In genomic region chr3:160870327-160870726, GRCh38 we compare ENCODE assay signal across 15 cellular contexts.
DNase-seq lines count a peak whose midpoint lies in the region; ATAC-seq and TF ChIP-seq lines count a peak whose summit lies in the region.
"Had no signal": no experiment of that assay in that cellular context is flagged by ENCODE, and none has a peak within 500 bp of the region (broad histone marks: within the 10 kb centered on the region; RNA-seq: fewer than 3 reads in every experiment).

No MANE protein-coding gene starts in this region.

- H3K36me3 Mint-ChIP-seq in nephron (ENCODE audit: low read depth) = no peaks in the 10 kb centered on the region
- H3K36me3 Mint-ChIP-seq in T-helper 2 cell treated with Interferon-gamma antibody and Interleukin-4, amounts not matched to agents 5 μg/mL and 100 μg/mL, for 36 hours (ENCODE audit: low read depth) = no peaks in the 10 kb centered on the region

- ATAC-seq in GM21576 (IDR thresholded peaks at IDR 0.05; ENCODE audit: unreplicated experiment) (no peak), sciatic nerve (no peak)

- intact Hi-C loops in sciatic nerve (cut with DNase I) = no loop called here

- TF ChIP-seq CTCF in brain microvascular endothelial cell (IDR thresholded peaks at IDR 0.05; ENCODE audit: low read depth, low read length, missing control alignments) (no peak), nephron (IDR thresholded peaks at IDR 0.05; ENCODE audit: unreplicated experiment in 3 of 3) (no peak)

- H3K4me3 Mint-ChIP-seq in nephron = peak overlapping the region in 1 of 3 experiments; percentile 40
- H3K4me3 Mint-ChIP-seq in T-helper 2 cell treated with Interferon-gamma antibody and Interleukin-4, amounts not matched to agents 5 μg/mL and 100 μg/mL, for 36 hours = no peak overlapping the region

- H3K27me3 ChIP-seq in H7 (ENCODE audit: control insufficient read depth, insufficient read depth, low read length) (no peaks in the 10 kb centered on the region), brain microvascular endothelial cell (replicated peaks) (no peaks in the 10 kb centered on the region)
- H3K27me3 ChIP-seq: ascending aorta, BE2C, dorsolateral prefrontal cortex had no signal

- in situ Hi-C loops in brain microvascular endothelial cell (cut with HindIII; ENCODE audit: low pct_ligation_motif_present, low sequenced_read_pairs) = no loop called here

- H3K9me3 Mint-ChIP-seq in nephron = no peaks in the 10 kb centered on the region
- H3K9me3 Mint-ChIP-seq in T-helper 2 cell treated with Interferon-gamma antibody and Interleukin-4, amounts not matched to agents 5 μg/mL and 100 μg/mL, for 36 hours = no peaks in the 10 kb centered on the region

- H3K4me3 ChIP-seq in H7 (ENCODE audit: insufficient read depth, low read depth, low read length) (no peak overlapping the region), brain microvascular endothelial cell (ENCODE audit: low read depth, low read length) (no peak overlapping the region)

- peak overlapping the region in 2 of 3 experiments; percentile 70 to 81 for H3K27ac Mint-ChIP-seq in nephron
- H3K27ac Mint-ChIP-seq in T-helper 2 cell treated with Interferon-gamma antibody and Interleukin-4, amounts not matched to agents 5 μg/mL and 100 μg/mL, for 36 hours = no peak overlapping the region

- H3K27me3 Mint-ChIP-seq in nephron (ENCODE audit: low read depth) = no peaks in the 10 kb centered on the region
- peaks cover 8% of the 10 kb centered on the region for H3K27me3 Mint-ChIP-seq in T-helper 2 cell treated with Interferon-gamma antibody and Interleukin-4, amounts not matched to agents 5 μg/mL and 100 μg/mL, for 36 hours (ENCODE audit: low read depth)

- no peaks in the 10 kb centered on the region for H3K36me3 ChIP-seq in H7 (replicated peaks; ENCODE audit: control insufficient read depth, insufficient read depth, low read length)
- no peaks in the 10 kb centered on the region for H3K36me3 ChIP-seq in brain microvascular endothelial cell (replicated peaks)
- H3K36me3 ChIP-seq: ascending aorta, BE2C had no signal

- DNase-seq in H7 = peak; percentile 4
- peak; percentile 32 for DNase-seq in NCI-H2107 (lab: John Stamatoyannopoulos, UW)
- peak; percentile 9 for DNase-seq in brain microvascular endothelial cell
- no peak for DNase-seq in activated CD4-positive, alpha-beta T cell treated with anti-CD3 and anti-CD28 coated beads, Interleukin-2, amount 50 U/mL, for 4 hours
- no peak for DNase-seq in T-helper 2 cell treated with Interferon-gamma antibody and Interleukin-4, amounts not matched to agents 5 μg/mL and 100 μg/mL, for 36 hours (ENCODE audit: low spot score)
- DNase-seq in sciatic nerve (ENCODE audit: low spot score) = no peak
- DNase-seq: dorsolateral prefrontal cortex; HCEC 1CT; retina; stimulated activated naive CD4-positive, alpha-beta T cell; T-helper 2 cell had no signal

- H3K4me1 Mint-ChIP-seq in nephron = peaks cover 52% of the 10 kb centered on the region
- no peaks in the 10 kb centered on the region for H3K4me1 Mint-ChIP-seq in T-helper 2 cell treated with Interferon-gamma antibody and Interleukin-4, amounts not matched to agents 5 μg/mL and 100 μg/mL, for 36 hours (ENCODE audit: low read depth)

- H3K27ac ChIP-seq in brain microvascular endothelial cell = no peak overlapping the region
- H3K27ac ChIP-seq: ascending aorta, dorsolateral prefrontal cortex had no signal

Comparison
In these comparisons a context has a peak if more than half of its experiments do, and no peak if none do; other contexts are left out.
1. DNase-seq: peak in H7 (single experiment), NCI-H2107 (single experiment) and brain microvascular endothelial cell (single experiment); none in activated CD4-positive, alpha-beta T cell treated with anti-CD3 and anti-CD28 coated beads, Interleukin-2, amount 50 U/mL, for 4 hours (0 of 2), T-helper 2 cell treated with Interferon-gamma antibody and Interleukin-4, amounts not matched to agents 5 μg/mL and 100 μg/mL, for 36 hours (single experiment) and sciatic nerve (single experiment).